ENCODE assay signal across 1 cellular context in genomic region chr18:12361770-12362378, GRCh38.
TF ChIP-seq lines count a peak whose summit lies in the region.

No MANE protein-coding gene starts in this region.

TF ChIP-seq in K562, 482 proteins besides CTCF, POLR2A, EP300 and RAD21:
- TF ChIP-seq DLX4 (CRISPR knock-in tag; IDR thresholded peaks at IDR 0.05) (no peak), FOXP1 (CRISPR knock-in tag; IDR thresholded peaks at IDR 0.05) (no peak), STAG1 (CRISPR knock-in tag; IDR thresholded peaks at IDR 0.05; ENCODE audit: borderline replicate concordance) (no peak), PURB (CRISPR knock-in tag; IDR thresholded peaks at IDR 0.05; ENCODE audit: low read depth) (no peak), ZFPM2 (CRISPR knock-in tag; IDR thresholded peaks at IDR 0.05) (no peak), CHCHD3 (CRISPR knock-in tag; IDR thresholded peaks at IDR 0.05) (no peak), CBFA2T3 (IDR thresholded peaks at IDR 0.05) (0 out of 2 replicates have a peak, but pooled peaks have one; percentile 9), JUNB (CRISPR knock-in tag; conservative IDR thresholded peaks at IDR 0.05) (no peak), MAFK (IDR thresholded peaks at IDR 0.05; ENCODE audit: low read length) (no peak), PCBP2 (IDR thresholded peaks at IDR 0.05; ENCODE audit: low read depth, low read length, poor library complexity, severe bottlenecking) (no peak), SMARCA4 (IDR thresholded peaks at IDR 0.05) (peak; percentile 21; the same call in 1 of the 2 replicates), CHD4 (IDR thresholded peaks at IDR 0.05; ENCODE audit: insufficient read depth, insufficient replicate concordance, low read depth, low read length, poor library complexity, severe bottlenecking) (no peak), UBTF (IDR thresholded peaks at IDR 0.05; ENCODE audit: borderline replicate concordance in 1 of 2, low read depth in 2 of 2, low read length in 2 of 2) (no peak), MTF1 (CRISPR knock-in tag; IDR thresholded peaks at IDR 0.05; ENCODE audit: borderline replicate concordance) (no peak), HDAC1 (IDR thresholded peaks at IDR 0.05) (peak in 1 of 2 experiments; percentile 26; a peak in 1 of 4 replicates), ATF3 (IDR thresholded peaks at IDR 0.05) (peak; percentile 33; the same call in 1 of the 2 replicates), ATF3 (CRISPR knock-in tag; conservative IDR thresholded peaks at IDR 0.05) (no peak), NFIC (IDR thresholded peaks at IDR 0.05) (peak; percentile 89), RBM15 (IDR thresholded peaks at IDR 0.05; ENCODE audit: insufficient read depth, low read length) (no peak), TCF7 (IDR thresholded peaks at IDR 0.05; ENCODE audit: borderline replicate concordance) (no peak), CBX2 (IDR thresholded peaks at IDR 0.05; ENCODE audit: insufficient read depth, low read length, poor library complexity, severe bottlenecking) (no peak), ZBTB11 (CRISPR knock-in tag; IDR thresholded peaks at IDR 0.05) (no peak), JUND (IDR thresholded peaks at IDR 0.05; ENCODE audit: borderline replicate concordance, low read depth, low read length) (no peak), JUND (tag; IDR thresholded peaks at IDR 0.05; ENCODE audit: borderline replicate concordance, low read depth, low read length) (peak; percentile 46; the same call in 1 of the 3 replicates), ZNF583 (CRISPR knock-in tag; IDR thresholded peaks at IDR 0.05) (no peak), ZFP91 (CRISPR knock-in tag; IDR thresholded peaks at IDR 0.05) (no peak), ZNF280A (IDR thresholded peaks at IDR 0.05; ENCODE audit: low read depth, partially characterized antibody) (no peak), STAT6 (CRISPR knock-in tag; IDR thresholded peaks at IDR 0.05) (no peak), ADNP (tag; IDR thresholded peaks at IDR 0.05) (0 out of 2 replicates have a peak, but pooled peaks have one; percentile 22), HBP1 (CRISPR knock-in tag; IDR thresholded peaks at IDR 0.05) (no peak), ATF2 (CRISPR knock-in tag; IDR thresholded peaks at IDR 0.05) (no peak), ZNF384 (IDR thresholded peaks at IDR 0.05; ENCODE audit: low read depth, low read length) (no peak), NRF1 (conservative IDR thresholded peaks at IDR 0.05 in 1 of 2, IDR thresholded peaks at IDR 0.05 in 1 of 2) (no peak), ZBED1 (IDR thresholded peaks at IDR 0.05) (no peak), KLF10 (CRISPR knock-in tag; IDR thresholded peaks at IDR 0.05) (no peak), MYNN (IDR thresholded peaks at IDR 0.05) (no peak), MYNN (CRISPR knock-in tag; IDR thresholded peaks at IDR 0.05) (no peak), FOSL1 (tag; conservative IDR thresholded peaks at IDR 0.05) (peak; percentile 82), YBX1 (IDR thresholded peaks at IDR 0.05) (no peak)
